12 cellular contexts compared by ENCODE assay signal in genomic region chr17:45896803-45897693, GRCh38. TPM values are rescaled to one million over a fixed set of nuclear protein-coding genes. Genes with fewer than 3 reads are reported as not detected.
A peak's percentile ranks its signal among the peaks of the same experiment; 100 is the strongest.
DNase-seq lines count a peak whose midpoint lies in the region; ATAC-seq and TF ChIP-seq lines count a peak whose summit lies in the region.
"Had no signal": no experiment of that assay in that cellular context is flagged by ENCODE, and none has a peak within 500 bp of the region (broad histone marks: within the 10 kb centered on the region; RNA-seq: fewer than 3 reads in every experiment).

No MANE protein-coding gene starts in this region.

- ATAC-seq in activated T-cell treated with anti-CD3 and anti-CD28 coated beads, Interleukin-2, amount 50 U/mL, for 72 hours (replicated peaks in 1 of 2): no peak

- H3K9me3 Mint-ChIP-seq in activated T-cell treated with anti-CD3 and anti-CD28 coated beads, Interleukin-2, amount 50 U/mL, for 72 hours: no peaks in the 10 kb centered on the region
- H3K9me3 Mint-ChIP-seq in endothelial cell (ENCODE audit: unreplicated experiment): no peaks in the 10 kb centered on the region

- peak overlapping the region; percentile 61 to 70 for H3K4me3 Mint-ChIP-seq in activated T-cell treated with anti-CD3 and anti-CD28 coated beads, Interleukin-2, amount 50 U/mL, for 72 hours
- H3K4me3 Mint-ChIP-seq in endothelial cell (ENCODE audit: unreplicated experiment): no peak overlapping the region

- no peak for TF ChIP-seq CTCF in endothelial cell (IDR thresholded peaks at IDR 0.05; ENCODE audit: unreplicated experiment)

- peak overlapping the region; percentile 56 for H3K27ac ChIP-seq in temporal lobe (ENCODE audit: low read depth, low read length)
- H3K27ac ChIP-seq: KMS-11 had no signal

- DNase-seq in stimulated activated CD4-positive, alpha-beta T cell treated with anti-CD3 and anti-CD28 coated beads, Interleukin-12 subunit alpha, Interleukin-12 subunit beta, amount 100 ng/mL, for 4 hours: peak; percentile 3
- DNase-seq in stimulated activated CD4-positive, alpha-beta T cell treated with anti-CD3 and anti-CD28 coated beads, Interleukin-4, amount 100 ng/mL, for 4 hours: no peak
- DNase-seq in activated T-cell treated with anti-CD3 and anti-CD28 coated beads, Interleukin-2, amount 50 U/mL, for 72 hours: no peak
- DNase-seq in iPS-NIHi7 (ENCODE audit: extremely low spot score): peak; percentile 43
- DNase-seq in endothelial cell (ENCODE audit: low spot score): no peak
- no peak for DNase-seq in activated CD4-positive, alpha-beta T cell treated with anti-CD3 and anti-CD28 coated beads for 1 hour
- DNase-seq in NCI-H345 treated with DMSO at 0.1 percent for 48 hours (lab: John Stamatoyannopoulos, UW; ENCODE audit: unreplicated experiment): no peak
- DNase-seq: T-helper 2 cell had no signal

- H3K27me3 Mint-ChIP-seq in activated T-cell treated with anti-CD3 and anti-CD28 coated beads, Interleukin-2, amount 50 U/mL, for 72 hours (ENCODE audit: low read depth): peaks cover 53% of the 10 kb centered on the region
- peaks cover 12% of the 10 kb centered on the region for H3K27me3 Mint-ChIP-seq in endothelial cell (ENCODE audit: unreplicated experiment)

- H3K4me1 Mint-ChIP-seq in activated T-cell treated with anti-CD3 and anti-CD28 coated beads, Interleukin-2, amount 50 U/mL, for 72 hours (ENCODE audit: low read depth): peaks cover 27% of the 10 kb centered on the region
- H3K4me1 Mint-ChIP-seq in endothelial cell (ENCODE audit: unreplicated experiment): peaks cover 6% of the 10 kb centered on the region

- H3K36me3 Mint-ChIP-seq in activated T-cell treated with anti-CD3 and anti-CD28 coated beads, Interleukin-2, amount 50 U/mL, for 72 hours (ENCODE audit: insufficient read depth in 2 of 2): no peaks in the 10 kb centered on the region
- H3K36me3 Mint-ChIP-seq in endothelial cell (ENCODE audit: low read depth, unreplicated experiment): no peaks in the 10 kb centered on the region

- no peak overlapping the region for H3K27ac Mint-ChIP-seq in activated T-cell treated with anti-CD3 and anti-CD28 coated beads, Interleukin-2, amount 50 U/mL, for 72 hours
- H3K27ac Mint-ChIP-seq in endothelial cell (ENCODE audit: unreplicated experiment): no peak overlapping the region

RNA-seq across cellular contexts. Expression of gene MAPT, which starts 2.7 kb away (rescaled TPM):
- 1 to 10 TPM in 1 of 2 donors, under 1 TPM in 1; 0.86 to 2.1 TPM for total RNA-seq in activated T-cell treated with anti-CD3 and anti-CD28 coated beads, Interleukin-2, amount 50 U/mL, for 72 hours
- total RNA-seq in temporal lobe: 154 TPM
- total RNA-seq in endothelial cell (ENCODE audit: unreplicated experiment): 0.28 TPM
- total RNA-seq: dermis microvascular lymphatic vessel endothelial cell had no signal

RNA-seq across cellular contexts. Expression of gene SPPL2C, which starts 52.4 kb away (rescaled TPM):
- total RNA-seq in activated T-cell treated with anti-CD3 and anti-CD28 coated beads, Interleukin-2, amount 50 U/mL, for 72 hours: not detected
- 0.25 TPM for total RNA-seq in temporal lobe
- total RNA-seq in endothelial cell (ENCODE audit: unreplicated experiment): not detected
- total RNA-seq: dermis microvascular lymphatic vessel endothelial cell, posterior vena cava had no signal

Comparison
In these comparisons a context has a peak if more than half of its experiments do, and no peak if none do; other contexts are left out.
1. DNase-seq: peak in stimulated activated CD4-positive, alpha-beta T cell treated with anti-CD3 and anti-CD28 coated beads, Interleukin-12 subunit alpha, Interleukin-12 subunit beta, amount 100 ng/mL, for 4 hours (single experiment) and iPS-NIHi7 (single experiment); none in stimulated activated CD4-positive, alpha-beta T cell treated with anti-CD3 and anti-CD28 coated beads, Interleukin-4, amount 100 ng/mL, for 4 hours (0 of 2), activated T-cell treated with anti-CD3 and anti-CD28 coated beads, Interleukin-2, amount 50 U/mL, for 72 hours (0 of 2), endothelial cell (single experiment), activated CD4-positive, alpha-beta T cell treated with anti-CD3 and anti-CD28 coated beads for 1 hour (single experiment) and NCI-H345 treated with DMSO at 0.1 percent for 48 hours (single experiment).
2. RNA of gene MAPT, which starts 2.7 kb away (total RNA-seq): 154 TPM in temporal lobe (single experiment); 0.86 to 2.1 TPM in activated T-cell treated with anti-CD3 and anti-CD28 coated beads, Interleukin-2, amount 50 U/mL, for 72 hours and 0.28 TPM in endothelial cell (single experiment); every median in the first group is over 10 times any median in the second.